12 cellular contexts compared by ENCODE assay signal in genomic region chr19:778910-779653, GRCh38. TPM values are rescaled to one million over a fixed set of nuclear protein-coding genes. Genes with fewer than 3 reads are reported as not detected.
DNase-seq lines count a peak whose midpoint lies in the region; ATAC-seq and TF ChIP-seq lines count a peak whose summit lies in the region.
"Had no signal": no experiment of that assay in that cellular context is flagged by ENCODE, and none has a peak within 500 bp of the region (broad histone marks: within the 10 kb centered on the region; RNA-seq: fewer than 3 reads in every experiment).

No MANE protein-coding gene starts in this region.

- WGBS in upper lobe of left lung, 2 donors: 62 to 63% methylated on average over 29 to 34 of the region's 36 CpGs

- no peak overlapping the region for H3K4me3 ChIP-seq in cardiac fibroblast (replicated peaks in 1 of 2; ENCODE audit: low read depth in 2 of 2, low read length in 2 of 2)
- H3K4me3 ChIP-seq in upper lobe of left lung: no peak overlapping the region

- no peaks in the 10 kb centered on the region for H3K9me3 ChIP-seq in upper lobe of left lung

- no peaks in the 10 kb centered on the region for H3K27me3 ChIP-seq in upper lobe of left lung

- TF ChIP-seq EP300 in upper lobe of left lung (IDR thresholded peaks at IDR 0.05): no peak

- peaks cover 28 to 43% (median 34%) of the 10 kb centered on the region in 4 donors for H3K4me1 ChIP-seq in upper lobe of left lung

- H3K36me3 ChIP-seq in upper lobe of left lung: no peaks in the 10 kb centered on the region

- TF ChIP-seq POLR2A in upper lobe of left lung (IDR thresholded peaks at IDR 0.05): no peak

- H3K27ac ChIP-seq in upper lobe of left lung: peak overlapping the region; percentile 61 to 75 (median 66)
- H3K27ac ChIP-seq: 22Rv1 had no signal

- DNase-seq in DMS 273 (lab: John Stamatoyannopoulos, UW; ENCODE audit: unreplicated experiment): peak; percentile 49
- no peak for DNase-seq in DMS 273 treated with DMSO at 0.1 percent for 48 hours (lab: John Stamatoyannopoulos, UW)
- DNase-seq in cardiac fibroblast (ENCODE audit: low read depth in 2 of 2): peak; percentile 96 to 97
- DNase-seq in left lobe of liver (ENCODE audit: low spot score): no peak
- DNase-seq in upper lobe of left lung: peak in 1 of 2 donors; percentile 63
- DNase-seq in cerebellar nuclear complex (lab: John Stamatoyannopoulos, UW): no peak
- DNase-seq in activated CD4-positive, alpha-beta T cell treated with anti-CD3 and anti-CD28 coated beads for 4 hours: no peak
- DNase-seq: NCI-H1105 treated with DMSO at 0.1 percent for 48 hours had no signal

- TF ChIP-seq CTCF in cardiac fibroblast (IDR thresholded peaks at IDR 0.05; ENCODE audit: low read depth, low read length) (no peak), upper lobe of left lung (IDR thresholded peaks at IDR 0.05) (no peak)

- peak; percentile 84 for ATAC-seq in left lobe of liver
- peak; percentile 44 to 77 for ATAC-seq in upper lobe of left lung (ENCODE audit: low FRiP score in 2 of 2)
- no peak for ATAC-seq in GM21515 (IDR thresholded peaks at IDR 0.05; ENCODE audit: unreplicated experiment)

RNA-seq across cellular contexts. Expression of gene PTBP1, which starts 18.2 kb away (rescaled TPM):
- total RNA-seq in left lobe of liver (115 TPM), upper lobe of left lung (100 to 1,000 TPM; 122 to 270 (median 219) TPM)

RNA-seq across cellular contexts. Expression of gene MISP, which starts 28.2 kb away (rescaled TPM):
- 0.18 TPM for total RNA-seq in left lobe of liver
- 10 to 100 TPM; 22.5 to 51.5 (median 37.5) TPM for total RNA-seq in upper lobe of left lung
- total RNA-seq: activated T-helper 2 cell treated with anti-CD3 and anti-CD28 coated beads, Interferon-gamma antibody, Interleukin-2, Interleukin-4, amounts not matched to agents 10 μg/mL and 5 μg/mL and 100 μg/mL, durations not matched to agents 14 hours and 24 hours and 36 hours; pulmonary artery endothelial cell had no signal

RNA-seq across cellular contexts. Expression of gene PLPPR3, which starts 42.7 kb away (rescaled TPM):
- not detected for total RNA-seq in left lobe of liver
- 10 to 100 TPM in 1 of 6 donors, 1 to 10 TPM in 4, under 1 TPM in 1; 0.63 to 14.2 (median 5.6) TPM for total RNA-seq in upper lobe of left lung
- total RNA-seq: activated T-helper 2 cell treated with anti-CD3 and anti-CD28 coated beads, Interferon-gamma antibody, Interleukin-2, Interleukin-4, amounts not matched to agents 10 μg/mL and 5 μg/mL and 100 μg/mL, durations not matched to agents 14 hours and 24 hours and 36 hours had no signal

RNA-seq across cellular contexts. Expression of gene AZU1, which starts 48.6 kb away (rescaled TPM):
- total RNA-seq in left lobe of liver (0.60 TPM), upper lobe of left lung (10 to 100 TPM in 1 of 6 donors, 1 to 10 TPM in 5; 2.0 to 13.6 (median 5.3) TPM)
- total RNA-seq: activated T-helper 2 cell treated with anti-CD3 and anti-CD28 coated beads, Interferon-gamma antibody, Interleukin-2, Interleukin-4, amounts not matched to agents 10 μg/mL and 5 μg/mL and 100 μg/mL, durations not matched to agents 14 hours and 24 hours and 36 hours; pulmonary artery endothelial cell had no signal

Comparison
In these comparisons a context has a peak if more than half of its experiments do, and no peak if none do; other contexts are left out.
1. DNase-seq: peak in DMS 273 (single experiment) and cardiac fibroblast (2 of 2); none in DMS 273 treated with DMSO at 0.1 percent for 48 hours (single experiment), left lobe of liver (single experiment), cerebellar nuclear complex (0 of 2) and activated CD4-positive, alpha-beta T cell treated with anti-CD3 and anti-CD28 coated beads for 4 hours (0 of 2).
2. RNA of gene MISP, which starts 28.2 kb away (total RNA-seq): 22.5 to 51.5 TPM in upper lobe of left lung; 0.18 TPM in left lobe of liver (single experiment); every median in the first group is over 10 times any median in the second.